ENCODE assay signal across 11 cellular contexts in the genomic region with DNA sequence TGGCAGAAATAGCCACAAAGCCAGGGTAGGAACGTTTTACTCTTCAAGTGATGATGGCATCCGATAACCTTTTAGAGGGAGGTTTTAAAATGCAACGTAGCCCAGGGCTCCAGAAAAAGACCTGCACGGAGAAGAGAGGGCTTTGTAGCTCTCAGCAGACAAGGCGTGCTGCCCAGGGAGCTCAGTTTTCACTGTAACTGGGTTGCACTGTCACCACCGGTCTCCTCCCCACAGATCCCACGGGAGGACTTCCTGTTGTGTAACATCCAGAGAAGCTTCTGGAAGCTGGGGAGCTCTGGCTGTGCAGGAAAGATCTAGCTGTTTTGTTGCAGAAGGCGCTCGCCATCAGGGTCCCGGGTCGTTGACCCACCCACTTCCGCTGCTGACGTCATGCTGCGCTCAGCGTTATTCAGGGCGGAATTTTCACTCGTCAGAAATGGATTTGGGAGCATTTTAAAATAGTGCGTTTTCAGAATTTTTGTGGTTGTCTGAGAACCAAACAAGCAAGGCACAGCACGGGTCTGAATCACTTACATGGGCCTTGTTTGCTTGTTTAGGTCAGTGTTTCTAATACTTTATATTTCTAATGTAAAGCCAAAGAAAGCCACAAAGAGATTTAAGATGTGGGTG. TPM values are rescaled to one million over a fixed set of nuclear protein-coding genes. Genes with fewer than 3 reads are reported as not detected.
A peak's percentile ranks its signal among the peaks of the same experiment; 100 is the strongest.
DNase-seq lines count a peak whose midpoint lies in the region; ATAC-seq, FAIRE-seq and TF ChIP-seq lines count a peak whose summit lies in the region.
"Had no signal": no experiment of that assay in that cellular context is flagged by ENCODE, and none has a peak within 500 bp of the region (broad histone marks: within the 10 kb centered on the region; RNA-seq: fewer than 3 reads in every experiment).

No MANE protein-coding gene starts in this region.

- H2AFZ ChIP-seq in astrocyte (ENCODE audit: low read depth, low read length) (no peak overlapping the region), PC-9 (no peak overlapping the region)

- H3K4me1 ChIP-seq in astrocyte (ENCODE audit: insufficient read depth, low read length) (peaks cover 7% of the 10 kb centered on the region), right atrium auricular region (peaks cover 0 to 49% of the 10 kb centered on the region in 2 donors), gastrocnemius medialis (peaks cover 18 to 34% of the 10 kb centered on the region in 2 donors), PC-9 (replicated peaks; ENCODE audit: insufficient read depth) (peaks cover 19% of the 10 kb centered on the region)

- no peaks in the 10 kb centered on the region for H3K36me3 Mint-ChIP-seq in astrocyte (ENCODE audit: low read depth, unreplicated experiment)
- H3K36me3 Mint-ChIP-seq in activated CD4-positive, alpha-beta memory T cell treated with anti-CD3 and anti-CD28 coated beads for 36 hours: no peaks in the 10 kb centered on the region

- peak; percentile 32 to 43 for TF ChIP-seq POLR2A in gastrocnemius medialis (IDR thresholded peaks at IDR 0.05)

- no peaks in the 10 kb centered on the region for H3K36me3 ChIP-seq in astrocyte (ENCODE audit: insufficient read depth, low read length)
- H3K36me3 ChIP-seq in right atrium auricular region: no peaks in the 10 kb centered on the region
- no peaks in the 10 kb centered on the region for H3K36me3 ChIP-seq in gastrocnemius medialis
- no peaks in the 10 kb centered on the region for H3K36me3 ChIP-seq in PC-9 (ENCODE audit: low read depth)

- no peaks in the 10 kb centered on the region for H3K27me3 Mint-ChIP-seq in astrocyte (ENCODE audit: low read depth, unreplicated experiment)
- H3K27me3 Mint-ChIP-seq in activated CD4-positive, alpha-beta memory T cell treated with anti-CD3 and anti-CD28 coated beads for 36 hours: no peaks in the 10 kb centered on the region

- peak; percentile 12 for DNase-seq in ELR (ENCODE audit: low read depth)
- DNase-seq in astrocyte (ENCODE audit: low read depth): peak; percentile 55
- DNase-seq in right atrium auricular region (ENCODE audit: low spot score): peak; percentile 84
- DNase-seq in gastrocnemius medialis: peak; percentile 89 to 90
- no peak for DNase-seq in PC-9
- DNase-seq in NCI-H446 treated with DMSO at 0.1 percent for 48 hours (lab: John Stamatoyannopoulos, UW): no peak
- no peak for DNase-seq in kidney tubule cell (ENCODE audit: low spot score)
- DNase-seq in activated CD4-positive, alpha-beta memory T cell treated with anti-CD3 and anti-CD28 coated beads for 36 hours: no peak
- DNase-seq: DND-41, Karpas-422, SW 1271 had no signal

- H3K9me3 Mint-ChIP-seq in astrocyte (ENCODE audit: unreplicated experiment): no peaks in the 10 kb centered on the region
- no peaks in the 10 kb centered on the region for H3K9me3 Mint-ChIP-seq in activated CD4-positive, alpha-beta memory T cell treated with anti-CD3 and anti-CD28 coated beads for 36 hours

- TF ChIP-seq CTCF in astrocyte (IDR thresholded peaks at IDR 0.05; ENCODE audit: insufficient read depth, low read depth, low read length) (no peak), right atrium auricular region (IDR thresholded peaks at IDR 0.05) (no peak), gastrocnemius medialis (IDR thresholded peaks at IDR 0.05 in 4 of 5, conservative IDR thresholded peaks at IDR 0.05 in 1 of 5) (no peak), PC-9 (conservative IDR thresholded peaks at IDR 0.05) (no peak)

- H3F3A ChIP-seq in PC-9 (ENCODE audit: insufficient read depth, low read depth): 0 out of 2 replicates have a peak, but pooled peaks cover 7% of the 10 kb centered on the region

- ATAC-seq in gastrocnemius medialis: peak; percentile 94 to 96

- no peak overlapping the region for H3K27ac Mint-ChIP-seq in astrocyte (ENCODE audit: unreplicated experiment)
- H3K27ac Mint-ChIP-seq in activated CD4-positive, alpha-beta memory T cell treated with anti-CD3 and anti-CD28 coated beads for 36 hours: no peak overlapping the region

- H3K4me3 ChIP-seq in astrocyte (ENCODE audit: insufficient read depth, low read depth, low read length) (no peak overlapping the region), right atrium auricular region (no peak overlapping the region), gastrocnemius medialis (peak overlapping the region in 1 of 4 donors; percentile 27), PC-9 (no peak overlapping the region)

- FAIRE-seq in astrocyte (lab: Jason Lieb, UNC): peak; percentile 62

- CTCF ChIA-PET in PC-9 (lab: Charles Lee): no interaction called here
- CTCF ChIA-PET in activated CD4-positive, alpha-beta memory T cell treated with anti-CD3 and anti-CD28 coated beads for 36 hours (lab: Charles Lee): no interaction called here

- intact Hi-C loops in gastrocnemius medialis (cut with DNase I; ENCODE audit: low total_unique reads) (loop anchor here (1.0 to 2.0 kb wide), 2 partner anchors 28 to 51 kb away; no protein-coding TSS in a partner anchor), PC-9 (cut with micrococcal nuclease; ENCODE audit: unreplicated experiment) (no loop called here)
- intact Hi-C loops in activated CD4-positive, alpha-beta memory T cell treated with anti-CD3 and anti-CD28 coated beads for 36 hours (cut with micrococcal nuclease): no loop called here

- H3K9me2 ChIP-seq in PC-9 (ENCODE audit: insufficient read depth): no peaks in the 10 kb centered on the region

- H3K27me3 ChIP-seq in astrocyte (ENCODE audit: insufficient read depth, low read length) (peaks cover 6% of the 10 kb centered on the region), right atrium auricular region (no peaks in the 10 kb centered on the region), gastrocnemius medialis (no peaks in the 10 kb centered on the region), PC-9 (ENCODE audit: insufficient read depth, low read depth) (no peaks in the 10 kb centered on the region)

- no peak overlapping the region for H3K27ac ChIP-seq in astrocyte (ENCODE audit: low read depth, low read length)
- peak overlapping the region; percentile 74 to 86 for H3K27ac ChIP-seq in right atrium auricular region
- peak overlapping the region; percentile 79 to 90 (median 80) for H3K27ac ChIP-seq in gastrocnemius medialis
- no peak overlapping the region for H3K27ac ChIP-seq in PC-9

- no TSS peak for BruUV-seq in PC-9 (replicated peaks; lab: Mats Ljungman, UMichigan)

- H4K20me1 ChIP-seq in astrocyte (ENCODE audit: insufficient read depth, low read length): peaks cover 31% of the 10 kb centered on the region
- H4K20me1 ChIP-seq in PC-9 (ENCODE audit: insufficient read depth): peaks cover 17% of the 10 kb centered on the region; the same call in 1 of the 2 replicates

- H3K9me3 ChIP-seq in astrocyte (ENCODE audit: insufficient read depth, low read depth, low read length) (no peaks in the 10 kb centered on the region), right atrium auricular region (no peaks in the 10 kb centered on the region), gastrocnemius medialis (no peaks in the 10 kb centered on the region), PC-9 (ENCODE audit: insufficient read depth, low read depth) (no peaks in the 10 kb centered on the region)

- H3K79me2 ChIP-seq in astrocyte (ENCODE audit: insufficient read depth, low read length): no peaks in the 10 kb centered on the region
- peaks cover 81% of the 10 kb centered on the region for H3K79me2 ChIP-seq in PC-9 (ENCODE audit: low read depth)

- H3K4me2 ChIP-seq in astrocyte (ENCODE audit: low read length): peak overlapping the region; percentile 39
- H3K4me2 ChIP-seq in PC-9: no peak overlapping the region

- in situ Hi-C loops in gastrocnemius medialis (cut with MboI; ENCODE audit: low sequenced_read_pairs in 4 of 4): no loop called here

- no peak overlapping the region for H3K4me3 Mint-ChIP-seq in astrocyte (ENCODE audit: unreplicated experiment)
- no peak overlapping the region for H3K4me3 Mint-ChIP-seq in activated CD4-positive, alpha-beta memory T cell treated with anti-CD3 and anti-CD28 coated beads for 36 hours

- no peak overlapping the region for H3K9ac ChIP-seq in astrocyte (ENCODE audit: low read length)

- POLR2A ChIA-PET in PC-9 (lab: Charles Lee; ENCODE audit: unreplicated experiment): no interaction called here
- POLR2A ChIA-PET in activated CD4-positive, alpha-beta memory T cell treated with anti-CD3 and anti-CD28 coated beads for 36 hours (lab: Charles Lee): no interaction called here

- peaks cover 20% of the 10 kb centered on the region for H3K4me1 Mint-ChIP-seq in astrocyte (ENCODE audit: low read depth, unreplicated experiment)
- H3K4me1 Mint-ChIP-seq in activated CD4-positive, alpha-beta memory T cell treated with anti-CD3 and anti-CD28 coated beads for 36 hours (ENCODE audit: low read depth): peaks cover 16% of the 10 kb centered on the region

RNA-seq across cellular contexts. Expression of gene ATP11A, which starts 50.8 kb away (rescaled TPM):
- total RNA-seq in astrocyte (35.7 and 38.9 TPM in 2 replicates), right atrium auricular region (10 to 100 TPM; 31.8 to 48.6 TPM), gastrocnemius medialis (10 to 100 TPM; 10.0 to 14.2 (median 12.6) TPM), PC-9 (2021) (65.6 and 92.2 TPM in 2 replicates)
- 10 to 100 TPM; 36.6 to 38.7 TPM for total RNA-seq in activated CD4-positive, alpha-beta memory T cell treated with anti-CD3 and anti-CD28 coated beads for 36 hours

Comparison
In these comparisons a context has a peak if more than half of its experiments do, and no peak if none do; other contexts are left out.
1. DNase-seq: peak in ELR (single experiment), astrocyte (single experiment), right atrium auricular region (single experiment) and gastrocnemius medialis (2 of 2); none in PC-9 (0 of 2), NCI-H446 treated with DMSO at 0.1 percent for 48 hours (single experiment), kidney tubule cell (single experiment) and activated CD4-positive, alpha-beta memory T cell treated with anti-CD3 and anti-CD28 coated beads for 36 hours (single experiment).
2. H3K27ac ChIP-seq: peak in right atrium auricular region (2 of 2) and gastrocnemius medialis (4 of 4); none in astrocyte (single experiment) and PC-9 (single experiment).